In the genomic region with DNA sequence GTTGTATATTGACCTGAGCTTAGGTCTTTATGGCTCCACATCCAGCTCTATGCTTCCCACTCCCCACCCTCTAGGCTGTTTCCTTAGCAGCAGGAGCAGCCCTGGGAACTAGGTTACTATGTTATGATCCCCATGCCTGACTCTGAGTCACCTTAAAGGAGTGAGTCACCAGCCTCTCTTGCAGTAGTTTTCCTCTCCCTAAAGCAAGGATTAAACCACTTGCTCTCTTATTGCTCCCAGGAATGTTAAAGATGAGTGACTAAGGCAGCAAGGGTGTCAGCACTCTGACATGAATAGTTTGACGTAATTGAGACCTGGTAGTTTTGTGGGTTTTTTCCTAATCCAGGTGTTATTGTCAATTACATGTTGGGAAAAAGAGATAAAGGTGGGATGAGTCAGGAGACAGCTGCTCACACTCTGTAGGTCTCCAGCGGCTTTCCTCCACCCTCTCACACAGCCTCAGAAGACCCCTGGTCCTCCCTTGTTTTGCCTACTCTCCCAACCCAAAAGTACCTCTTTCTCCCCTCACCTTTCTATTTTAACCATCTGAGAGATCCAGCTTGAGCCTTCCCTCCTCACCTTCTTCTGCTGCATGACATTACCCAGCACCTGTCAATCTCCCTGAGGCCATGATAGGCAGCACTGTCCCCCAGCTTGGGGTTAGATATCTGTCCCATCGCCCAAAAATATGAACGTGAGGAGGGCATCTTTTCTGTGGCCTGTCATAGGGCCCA, we compare ENCODE assay signal across 10 cellular contexts.
A peak's percentile ranks its signal among the peaks of the same experiment; 100 is the strongest.
DNase-seq lines count a peak whose midpoint lies in the region; ATAC-seq and TF ChIP-seq lines count a peak whose summit lies in the region.
"Had no signal": no experiment of that assay in that cellular context is flagged by ENCODE, and none has a peak within 500 bp of the region (broad histone marks: within the 10 kb centered on the region; RNA-seq: fewer than 3 reads in every experiment).

No MANE protein-coding gene starts in this region.

- DNase-seq in EL (peak; percentile 99), pons (ENCODE audit: low spot score) (peak; percentile 32), NCI-H1930 (lab: John Stamatoyannopoulos, UW) (no peak)
- DNase-seq: OCI-M1, right lobe of liver had no signal

- peak overlapping the region; percentile 86 for H3K4me2 ChIP-seq in OCI-LY3 (ENCODE audit: low read length)

- peak; percentile 97 for ATAC-seq in esophagus mucosa
- ATAC-seq in HG03108 (IDR thresholded peaks at IDR 0.05; ENCODE audit: unreplicated experiment): no peak
- no peak for ATAC-seq in GM18519 (IDR thresholded peaks at IDR 0.05; ENCODE audit: low FRiP score, unreplicated experiment)
- no peak for ATAC-seq in GM21737 (IDR thresholded peaks at IDR 0.05; ENCODE audit: unreplicated experiment)

- H3K27ac ChIP-seq in OCI-LY3 (ENCODE audit: low read length): peak overlapping the region; percentile 87
- H3K27ac ChIP-seq: right lobe of liver had no signal

- peaks cover 62% of the 10 kb centered on the region for H3K4me1 ChIP-seq in OCI-LY3 (ENCODE audit: low read length)
- H3K4me1 ChIP-seq: right lobe of liver had no signal

- TF ChIP-seq CTCF in OCI-LY3 (IDR thresholded peaks at IDR 0.05; ENCODE audit: low read depth, low read length): no peak

- H3K9ac ChIP-seq in OCI-LY3 (ENCODE audit: low read length): peak overlapping the region; percentile 65; the same call in 1 of the 2 replicates

- H3K79me2 ChIP-seq in OCI-LY3 (ENCODE audit: low read length): no peaks in the 10 kb centered on the region

- no peak overlapping the region for H2AFZ ChIP-seq in OCI-LY3 (ENCODE audit: low read depth, low read length)

- peaks cover 6% of the 10 kb centered on the region; the same call in 1 of the 2 replicates for H3K9me3 ChIP-seq in OCI-LY3 (ENCODE audit: insufficient read depth, low read length)
- H3K9me3 ChIP-seq: right lobe of liver had no signal

- H3K27me3 ChIP-seq in OCI-LY3 (ENCODE audit: low read depth, low read length): no peaks in the 10 kb centered on the region
- H3K27me3 ChIP-seq: right lobe of liver had no signal

- no peaks in the 10 kb centered on the region for H4K20me1 ChIP-seq in OCI-LY3 (ENCODE audit: insufficient read depth, low read length)

- H3K4me3 ChIP-seq in OCI-LY3 (ENCODE audit: low read length): peak overlapping the region; percentile 74
- H3K4me3 ChIP-seq: right lobe of liver had no signal

- H3K36me3 ChIP-seq in OCI-LY3 (replicated peaks; ENCODE audit: low read depth, low read length): peaks cover 3% of the 10 kb centered on the region
- H3K36me3 ChIP-seq: right lobe of liver had no signal

Comparison
In these comparisons a context has a peak if more than half of its experiments do, and no peak if none do; other contexts are left out.
1. DNase-seq: peak in EL (single experiment) and pons (single experiment); none in NCI-H1930 (0 of 2).